Comparison of ENCODE assay signal across 1 cellular context in genomic region chr7:44222074-44222473, GRCh38.
TF ChIP-seq lines count a peak whose summit lies in the region.

No MANE protein-coding gene starts in this region.

TF ChIP-seq in HepG2, 621 proteins besides CTCF, POLR2A, EP300 and RAD21:
- TF ChIP-seq ZMYM3 (CRISPR knock-in tag; IDR thresholded peaks at IDR 0.05) (no peak), ZNF280D (CRISPR knock-in tag; IDR thresholded peaks at IDR 0.05) (no peak), CC2D1A (CRISPR knock-in tag; IDR thresholded peaks at IDR 0.05) (no peak)
